Comparison of ENCODE assay signal across 1 cellular context in genomic region chr6:100096356-100096755, GRCh38.
TF ChIP-seq lines count a peak whose summit lies in the region.

No MANE protein-coding gene starts in this region.

TF ChIP-seq in HepG2, 621 proteins besides CTCF, POLR2A, EP300 and RAD21 (continued from another document):
- TF ChIP-seq RERE (CRISPR knock-in tag; IDR thresholded peaks at IDR 0.05; ENCODE audit: low read depth) = no peak
- no peak for TF ChIP-seq ZNF292 (CRISPR knock-in tag; IDR thresholded peaks at IDR 0.05; ENCODE audit: borderline replicate concordance, low read depth)
- TF ChIP-seq TP53 (CRISPR knock-in tag; conservative IDR thresholded peaks at IDR 0.05) = no peak
- no peak for TF ChIP-seq RBFOX2 (IDR thresholded peaks at IDR 0.05; ENCODE audit: low read depth, low read length)
- no peak for TF ChIP-seq DZIP1 (CRISPR knock-in tag; IDR thresholded peaks at IDR 0.05)
